Comparison of ENCODE assay signal across 34 cellular contexts in genomic region chr13:92321174-92321573, GRCh38.
"Had no signal": no experiment of that assay in that cellular context is flagged by ENCODE, and none has a peak within 500 bp of the region (broad histone marks: within the 10 kb centered on the region; RNA-seq: fewer than 3 reads in every experiment).

No MANE protein-coding gene starts in this region.

- H3K4me3 ChIP-seq: MG63 had no signal

- DNase-seq: Karpas-422, Kasumi-1, MG63, MM.1S, MV-4-11, NCI-H1048, NCI-H1092, NCI-H1092 treated with DMSO at 0.1 percent for 48 hours, NCI-H1105, NCI-H1105 treated with DMSO at 0.1 percent for 48 hours, NCI-H1417, NCI-H1417 treated with DMSO at 0.1 percent for 48 hours, NCI-H1436, NCI-H1436 treated with DMSO at 0.1 percent for 48 hours, NCI-H146, NCI-H1694, NCI-H1694 treated with DMSO at 0.1 percent for 48 hours, NCI-H187, NCI-H187 treated with DMSO at 0.1 percent for 48 hours, NCI-H1930, NCI-H2029, NCI-H2029 treated with DMSO at 0.1 percent for 48 hours, NCI-H2081, NCI-H2081 treated with DMSO at 0.1 percent for 48 hours, NCI-H2107, NCI-H2171, NCI-H2171 treated with DMSO at 0.1 percent for 48 hours, NCI-H2227 treated with DMSO at 0.1 percent for 48 hours, NCI-H226, NCI-H345, NCI-H446, NCI-H446 treated with DMSO at 0.1 percent for 48 hours, NCI-H510A, NCI-H510A treated with DMSO at 0.1 percent for 48 hours had no signal
